ENCODE assay signal across 1 cellular context in the genomic region with DNA sequence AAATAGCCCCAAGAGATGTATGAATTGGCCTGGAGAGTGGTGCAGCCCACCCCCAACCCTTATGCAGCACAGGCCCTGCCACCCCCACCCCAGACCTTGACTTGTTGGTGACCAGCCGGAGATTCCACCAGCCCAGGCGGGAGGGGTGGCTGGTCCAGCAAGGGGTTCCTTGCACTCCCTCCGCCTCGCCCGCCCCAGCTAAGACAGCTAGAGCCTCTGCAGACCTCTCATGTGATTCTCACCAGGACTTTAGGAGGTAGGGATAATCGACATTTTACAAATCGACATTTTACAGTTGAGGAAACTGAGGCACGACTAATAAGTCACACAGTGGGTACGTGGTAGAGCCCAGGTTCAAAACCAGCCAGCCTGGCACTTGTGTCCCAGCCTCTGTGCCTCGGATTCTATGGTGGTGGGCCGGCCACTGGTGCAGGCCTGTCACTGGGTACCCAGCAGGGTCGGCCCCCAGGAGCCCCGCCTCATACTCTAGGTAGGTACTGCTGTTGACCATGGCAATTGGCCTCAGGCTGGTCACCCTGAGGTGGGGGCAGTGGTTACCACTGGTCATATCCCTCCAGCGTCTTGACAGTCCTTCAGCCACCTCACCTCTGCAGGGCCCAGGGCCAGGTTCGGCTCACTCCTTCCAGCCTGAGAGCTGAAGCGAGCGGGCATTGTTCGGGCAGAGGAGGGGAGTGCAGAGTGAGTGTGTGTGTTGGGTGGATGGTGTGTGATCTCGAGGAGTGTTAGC.
TF ChIP-seq lines count a peak whose summit lies in the region.

No MANE protein-coding gene starts in this region.

TF ChIP-seq in GM23338, 12 proteins besides CTCF, POLR2A, EP300 and RAD21 (continued from another document):
- TF ChIP-seq, protein P1, sequence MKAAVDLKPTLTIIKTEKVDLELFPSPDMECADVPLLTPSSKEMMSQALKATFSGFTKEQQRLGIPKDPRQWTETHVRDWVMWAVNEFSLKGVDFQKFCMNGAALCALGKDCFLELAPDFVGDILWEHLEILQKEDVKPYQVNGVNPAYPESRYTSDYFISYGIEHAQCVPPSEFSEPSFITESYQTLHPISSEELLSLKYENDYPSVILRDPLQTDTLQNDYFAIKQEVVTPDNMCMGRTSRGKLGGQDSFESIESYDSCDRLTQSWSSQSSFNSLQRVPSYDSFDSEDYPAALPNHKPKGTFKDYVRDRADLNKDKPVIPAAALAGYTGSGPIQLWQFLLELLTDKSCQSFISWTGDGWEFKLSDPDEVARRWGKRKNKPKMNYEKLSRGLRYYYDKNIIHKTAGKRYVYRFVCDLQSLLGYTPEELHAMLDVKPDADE (IDR thresholded peaks at IDR 0.05): no peak
- TF ChIP-seq, protein P2, sequence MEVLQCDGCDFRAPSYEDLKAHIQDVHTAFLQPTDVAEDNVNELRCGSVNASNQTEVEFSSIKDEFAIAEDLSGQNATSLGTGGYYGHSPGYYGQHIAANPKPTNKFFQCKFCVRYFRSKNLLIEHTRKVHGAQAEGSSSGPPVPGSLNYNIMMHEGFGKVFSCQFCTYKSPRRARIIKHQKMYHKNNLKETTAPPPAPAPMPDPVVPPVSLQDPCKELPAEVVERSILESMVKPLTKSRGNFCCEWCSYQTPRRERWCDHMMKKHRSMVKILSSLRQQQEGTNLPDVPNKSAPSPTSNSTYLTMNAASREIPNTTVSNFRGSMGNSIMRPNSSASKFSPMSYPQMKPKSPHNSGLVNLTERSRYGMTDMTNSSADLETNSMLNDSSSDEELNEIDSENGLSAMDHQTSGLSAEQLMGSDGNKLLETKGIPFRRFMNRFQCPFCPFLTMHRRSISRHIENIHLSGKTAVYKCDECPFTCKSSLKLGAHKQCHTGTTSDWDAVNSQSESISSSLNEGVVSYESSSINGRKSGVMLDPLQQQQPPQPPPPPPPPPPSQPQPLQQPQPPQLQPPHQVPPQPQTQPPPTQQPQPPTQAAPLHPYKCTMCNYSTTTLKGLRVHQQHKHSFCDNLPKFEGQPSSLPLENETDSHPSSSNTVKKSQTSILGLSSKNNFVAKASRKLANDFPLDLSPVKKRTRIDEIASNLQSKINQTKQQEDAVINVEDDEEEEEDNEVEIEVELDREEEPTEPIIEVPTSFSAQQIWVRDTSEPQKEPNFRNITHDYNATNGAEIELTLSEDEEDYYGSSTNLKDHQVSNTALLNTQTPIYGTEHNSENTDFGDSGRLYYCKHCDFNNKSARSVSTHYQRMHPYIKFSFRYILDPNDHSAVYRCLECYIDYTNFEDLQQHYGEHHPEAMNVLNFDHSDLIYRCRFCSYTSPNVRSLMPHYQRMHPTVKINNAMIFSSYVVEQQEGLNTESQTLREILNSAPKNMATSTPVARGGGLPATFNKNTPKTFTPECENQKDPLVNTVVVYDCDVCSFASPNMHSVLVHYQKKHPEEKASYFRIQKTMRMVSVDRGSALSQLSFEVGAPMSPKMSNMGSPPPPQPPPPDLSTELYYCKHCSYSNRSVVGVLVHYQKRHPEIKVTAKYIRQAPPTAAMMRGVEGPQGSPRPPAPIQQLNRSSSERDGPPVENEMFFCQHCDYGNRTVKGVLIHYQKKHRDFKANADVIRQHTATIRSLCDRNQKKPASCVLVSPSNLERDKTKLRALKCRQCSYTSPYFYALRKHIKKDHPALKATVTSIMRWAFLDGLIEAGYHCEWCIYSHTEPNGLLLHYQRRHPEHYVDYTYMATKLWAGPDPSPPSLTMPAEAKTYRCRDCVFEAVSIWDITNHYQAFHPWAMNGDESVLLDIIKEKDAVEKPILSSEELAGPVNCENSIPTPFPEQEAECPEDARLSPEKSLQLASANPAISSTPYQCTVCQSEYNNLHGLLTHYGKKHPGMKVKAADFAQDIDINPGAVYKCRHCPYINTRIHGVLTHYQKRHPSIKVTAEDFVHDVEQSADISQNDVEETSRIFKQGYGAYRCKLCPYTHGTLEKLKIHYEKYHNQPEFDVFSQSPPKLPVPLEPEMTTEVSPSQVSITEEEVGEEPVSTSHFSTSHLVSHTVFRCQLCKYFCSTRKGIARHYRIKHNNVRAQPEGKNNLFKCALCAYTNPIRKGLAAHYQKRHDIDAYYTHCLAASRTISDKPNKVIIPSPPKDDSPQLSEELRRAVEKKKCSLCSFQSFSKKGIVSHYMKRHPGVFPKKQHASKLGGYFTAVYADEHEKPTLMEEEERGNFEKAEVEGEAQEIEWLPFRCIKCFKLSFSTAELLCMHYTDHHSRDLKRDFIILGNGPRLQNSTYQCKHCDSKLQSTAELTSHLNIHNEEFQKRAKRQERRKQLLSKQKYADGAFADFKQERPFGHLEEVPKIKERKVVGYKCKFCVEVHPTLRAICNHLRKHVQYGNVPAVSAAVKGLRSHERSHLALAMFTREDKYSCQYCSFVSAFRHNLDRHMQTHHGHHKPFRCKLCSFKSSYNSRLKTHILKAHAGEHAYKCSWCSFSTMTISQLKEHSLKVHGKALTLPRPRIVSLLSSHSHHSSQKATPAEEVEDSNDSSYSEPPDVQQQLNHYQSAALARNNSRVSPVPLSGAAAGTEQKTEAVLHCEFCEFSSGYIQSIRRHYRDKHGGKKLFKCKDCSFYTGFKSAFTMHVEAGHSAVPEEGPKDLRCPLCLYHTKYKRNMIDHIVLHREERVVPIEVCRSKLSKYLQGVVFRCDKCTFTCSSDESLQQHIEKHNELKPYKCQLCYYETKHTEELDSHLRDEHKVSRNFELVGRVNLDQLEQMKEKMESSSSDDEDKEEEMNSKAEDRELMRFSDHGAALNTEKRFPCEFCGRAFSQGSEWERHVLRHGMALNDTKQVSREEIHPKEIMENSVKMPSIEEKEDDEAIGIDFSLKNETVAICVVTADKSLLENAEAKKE (CRISPR knock-in tag; IDR thresholded peaks at IDR 0.05): no peak
- TF ChIP-seq POLR2AphosphoS5 (IDR thresholded peaks at IDR 0.05; ENCODE audit: low read depth): no peak
- TF ChIP-seq EZH2phosphoT487 (IDR thresholded peaks at IDR 0.05; ENCODE audit: unreplicated experiment): no peak
- TF ChIP-seq JUNB (IDR thresholded peaks at IDR 0.05; ENCODE audit: unreplicated experiment): no peak
